In genomic region chr17:78433780-78434335, GRCh38 we compare ENCODE assay signal across 1 cellular context.
TF ChIP-seq lines count a peak whose summit lies in the region.

No MANE protein-coding gene starts in this region.

TF ChIP-seq in H1, 55 proteins besides CTCF, POLR2A, EP300 and RAD21:
- TF ChIP-seq BACH1 (IDR thresholded peaks at IDR 0.05; ENCODE audit: low read length) (no peak), JUND (IDR thresholded peaks at IDR 0.05; ENCODE audit: low read length) (no peak), TCF12 (IDR thresholded peaks at IDR 0.05; ENCODE audit: low read depth, low read length) (no peak), E2F6 (IDR thresholded peaks at IDR 0.05) (no peak)
